In the genomic region with DNA sequence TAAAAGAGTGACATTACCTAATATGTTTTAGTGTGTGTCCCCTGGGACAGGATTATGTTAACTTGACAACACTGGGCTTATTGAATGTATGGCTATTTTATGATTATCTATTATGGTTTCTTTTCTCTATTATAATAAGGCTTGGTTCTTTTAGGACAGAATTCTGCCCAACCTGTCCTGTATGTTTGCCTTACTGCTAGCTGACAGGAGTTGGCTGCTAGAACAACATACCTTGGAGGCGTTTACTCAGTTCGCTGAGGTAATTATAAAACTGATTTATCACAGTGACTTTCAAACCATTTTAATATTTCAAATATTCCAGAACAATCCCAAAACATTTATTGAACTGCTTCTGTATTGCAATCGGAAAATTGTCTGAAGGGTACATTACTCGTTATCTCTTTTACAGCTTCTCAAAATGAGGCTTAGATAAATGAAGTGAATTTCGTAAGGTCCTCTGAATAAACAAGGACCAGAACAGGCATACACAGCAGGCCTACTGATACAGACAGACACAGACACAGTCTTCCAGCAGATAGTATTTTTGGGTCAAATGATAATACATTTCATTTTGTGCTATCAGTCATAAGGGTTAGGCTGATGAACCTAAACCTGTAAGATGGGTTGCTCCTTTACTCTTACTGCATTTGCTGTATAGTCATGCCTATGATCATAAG, we compare ENCODE assay signal across 24 cellular contexts. TPM values are rescaled to one million over a fixed set of nuclear protein-coding genes. Genes with fewer than 3 reads are reported as not detected.
DNase-seq lines count a peak whose midpoint lies in the region; ATAC-seq and TF ChIP-seq lines count a peak whose summit lies in the region.
"Had no signal": no experiment of that assay in that cellular context is flagged by ENCODE, and none has a peak within 500 bp of the region (broad histone marks: within the 10 kb centered on the region; RNA-seq: fewer than 3 reads in every experiment).

No MANE protein-coding gene starts in this region.

- no peak overlapping the region for H3K27ac ChIP-seq in mammary epithelial cell (ENCODE audit: insufficient read depth, low read depth, low read length)
- H3K27ac ChIP-seq: BLaER1, KMS-11 had no signal

- no peaks in the 10 kb centered on the region for H3K9me3 ChIP-seq in mammary epithelial cell (replicated peaks; ENCODE audit: insufficient read depth, low read length)
- H3K9me3 ChIP-seq: BLaER1 had no signal

- POLR2A ChIA-PET in MCF 10A (lab: Yijun Ruan, JAX), result interaction anchor here (1.0 kb wide), 1 partner anchor 34 kb away, joined by 4 read pairs; no protein-coding TSS in a partner anchor

- no peaks in the 10 kb centered on the region for H3K79me2 ChIP-seq in mammary epithelial cell (ENCODE audit: insufficient read depth, low read length)

- ATAC-seq in stimulated activated naive CD8-positive, alpha-beta T cell treated with anti-CD3 and anti-CD28 coated beads, Interleukin-15, Interleukin-2, amounts not matched to agents 100 U/mL and 50 U/mL, for 24 hours, result no peak

- H3K4me1 ChIP-seq in mammary epithelial cell (ENCODE audit: insufficient read depth, low read length), result no peaks in the 10 kb centered on the region
- H3K4me1 ChIP-seq: BLaER1 had no signal

- peaks cover 35% of the 10 kb centered on the region for H3K36me3 ChIP-seq in mammary epithelial cell (ENCODE audit: insufficient read depth, low read length)

- H3K4me3 ChIP-seq in mammary epithelial cell (replicated peaks in 1 of 3; ENCODE audit: insufficient read depth in 1 of 3, low read depth in 2 of 3, low read length in 3 of 3) (no peak overlapping the region), LNCaP clone FGC (ENCODE audit: low read depth, low read length) (no peak overlapping the region), epithelial cell of esophagus (ENCODE audit: low read length) (no peak overlapping the region)
- H3K4me3 ChIP-seq: BLaER1 had no signal

- H3K27ac Mint-ChIP-seq in MCF 10A (ENCODE audit: low read depth, unreplicated experiment), result peak overlapping the region; percentile 8
- H3K27ac Mint-ChIP-seq in type B pancreatic cell, result peak overlapping the region; percentile 18

- no peak overlapping the region for H3K9ac ChIP-seq in mammary epithelial cell (ENCODE audit: insufficient read depth, low read length)
- H3K9ac ChIP-seq: BLaER1, KMS-11 had no signal

- TF ChIP-seq CTCF in MCF 10A (IDR thresholded peaks at IDR 0.05; ENCODE audit: unreplicated experiment) (no peak), mammary epithelial cell (conservative IDR thresholded peaks at IDR 0.05 in 1 of 2, IDR thresholded peaks at IDR 0.05 in 1 of 2; ENCODE audit: extremely low read depth in 1 of 2, insufficient read depth in 1 of 2, low read depth in 1 of 2, low read length in 2 of 2) (no peak), LNCaP clone FGC (IDR thresholded peaks at IDR 0.05; ENCODE audit: control insufficient read depth, extremely low read depth, insufficient read depth) (no peak), epithelial cell of esophagus (IDR thresholded peaks at IDR 0.05; ENCODE audit: insufficient read depth, low read depth, low read length, missing control alignments) (no peak), type B pancreatic cell (conservative IDR thresholded peaks at IDR 0.05) (no peak)

- CTCF ChIA-PET in MCF 10A (lab: Yijun Ruan, JAX), result interaction anchor here (0.6 to 2.1 kb wide), 2 partner anchors 40 to 1540 kb away, joined by 5 to 7 read pairs; no protein-coding TSS in a partner anchor
- CTCF ChIA-PET in mammary epithelial cell (lab: Charles Lee; ENCODE audit: low non-redundant PET), result no interaction called here

- H3K4me1 Mint-ChIP-seq in MCF 10A (ENCODE audit: insufficient read depth, unreplicated experiment) (no peaks in the 10 kb centered on the region), type B pancreatic cell (ENCODE audit: unreplicated experiment) (no peaks in the 10 kb centered on the region)

- no peak overlapping the region for H3K4me2 ChIP-seq in mammary epithelial cell (ENCODE audit: insufficient read depth, low read depth, low read length)
- H3K4me2 ChIP-seq: BLaER1, KMS-11 had no signal

- no peak for DNase-seq in MCF 10A (ENCODE audit: unreplicated experiment)
- DNase-seq in mammary epithelial cell, result no peak
- DNase-seq in LNCaP clone FGC (ENCODE audit: low read depth), result peak; percentile 55
- DNase-seq in epithelial cell of esophagus (ENCODE audit: low read depth), result peak; percentile 11
- no peak for DNase-seq in type B pancreatic cell (ENCODE audit: extremely low spot score, unreplicated experiment)
- DNase-seq in activated gamma-delta T cell (lab: John Stamatoyannopoulos, UW), result no peak
- no peak for DNase-seq in stimulated activated naive CD8-positive, alpha-beta T cell treated with anti-CD3 and anti-CD28 coated beads, Interleukin-15, Interleukin-2, amounts not matched to agents 100 U/mL and 50 U/mL, for 24 hours
- DNase-seq in GDM1 (lab: John Stamatoyannopoulos, UW), result no peak
- DNase-seq: CD4-positive, CD25-positive, alpha-beta regulatory T cell; GOT3; HCEC 1CT; IMR-90; NCI-H1092; NCI-H1417 treated with DMSO at 0.1 percent for 48 hours; NCI-H187; NCI-H2081 treated with DMSO at 0.1 percent for 48 hours; NCI-H2171 treated with DMSO at 0.1 percent for 48 hours; NCI-H345; NCI-H510A treated with DMSO at 0.1 percent for 48 hours; NK-92 treated with Interleukin-12 subunit alpha and Interleukin-12 subunit beta, amount 100 ng/mL, for 24 hours; RPMI8226; SHP77 had no signal

- H3K36me3 Mint-ChIP-seq in MCF 10A (ENCODE audit: insufficient read depth, unreplicated experiment) (peaks cover 77% of the 10 kb centered on the region), type B pancreatic cell (peaks cover 32% of the 10 kb centered on the region)

- in situ Hi-C loops in mammary epithelial cell (cut with MboI; ENCODE audit: low sequenced_read_pairs in 2 of 2), result no loop called here

- 84% methylated on average over 5 of the region's 5 CpGs for WGBS in mammary epithelial cell (ENCODE audit: low coverage, missing lambda C conversion rate)

- intact Hi-C loops in MCF 10A (cut with micrococcal nuclease) (no loop called here), mammary epithelial cell (cut with micrococcal nuclease) (no loop called here)

- H4K20me1 ChIP-seq in mammary epithelial cell (ENCODE audit: insufficient read depth, low read length), result no peaks in the 10 kb centered on the region
- H4K20me1 ChIP-seq: BLaER1 had no signal

- dilution Hi-C loops in mammary epithelial cell (cut with HindIII; ENCODE audit: low sequenced_read_pairs), result no loop called here

- H3K27me3 ChIP-seq in mammary epithelial cell (ENCODE audit: insufficient read depth, low read length), result no peaks in the 10 kb centered on the region
- H3K27me3 ChIP-seq: BLaER1 had no signal

- no peak overlapping the region for H2AFZ ChIP-seq in mammary epithelial cell (ENCODE audit: low read depth, low read length)

- BruUV-seq in MCF 10A (replicated peaks; lab: Mats Ljungman, UMichigan) (no TSS peak), mammary epithelial cell (replicated peaks; lab: Mats Ljungman, UMichigan) (no TSS peak)

- H3K27me3 Mint-ChIP-seq in MCF 10A (ENCODE audit: insufficient read depth, unreplicated experiment), result no peaks in the 10 kb centered on the region
- H3K27me3 Mint-ChIP-seq in type B pancreatic cell, result no peaks in the 10 kb centered on the region
- H3K27me3 Mint-ChIP-seq: CD4-positive, CD25-positive, alpha-beta regulatory T cell had no signal

- H3K4me3 Mint-ChIP-seq in MCF 10A (ENCODE audit: unreplicated experiment) (no peak overlapping the region), type B pancreatic cell (no peak overlapping the region)

- H3K9me3 Mint-ChIP-seq in MCF 10A (ENCODE audit: unreplicated experiment) (no peaks in the 10 kb centered on the region), type B pancreatic cell (no peaks in the 10 kb centered on the region)

RNA-seq across cellular contexts. Expression of gene SCYL3, which starts 44.2 kb away (rescaled TPM):
- total RNA-seq in MCF 10A (2022) (7.4 and 9.3 TPM in 2 replicates), mammary epithelial cell (1 to 10 TPM; 4.8 to 9.5 TPM), type B pancreatic cell (ENCODE audit: low replicate concordance) (12.4 and 12.6 TPM in 2 replicates)
- 3.0 TPM for polyA plus RNA-seq in mammary epithelial cell
- polyA minus RNA-seq in mammary epithelial cell, result 5.3 TPM

RNA-seq across cellular contexts. Expression of gene METTL18, which starts 54.8 kb away (rescaled TPM):
- 2.8 and 4.1 TPM in 2 replicates for total RNA-seq in MCF 10A (2022)
- total RNA-seq in mammary epithelial cell, result 1 to 10 TPM; 4.3 to 6.0 TPM
- 2.6 TPM for polyA plus RNA-seq in mammary epithelial cell
- not detected for polyA minus RNA-seq in mammary epithelial cell
- 10.2 and 11.0 TPM in 2 replicates for total RNA-seq in type B pancreatic cell (ENCODE audit: low replicate concordance)

Comparison
In these comparisons a context has a peak if more than half of its experiments do, and no peak if none do; other contexts are left out.
1. DNase-seq: peak in LNCaP clone FGC (single experiment) and epithelial cell of esophagus (single experiment); none in MCF 10A (single experiment), mammary epithelial cell (single experiment), type B pancreatic cell (single experiment), activated gamma-delta T cell (single experiment), stimulated activated naive CD8-positive, alpha-beta T cell treated with anti-CD3 and anti-CD28 coated beads, Interleukin-15, Interleukin-2, amounts not matched to agents 100 U/mL and 50 U/mL, for 24 hours (single experiment) and GDM1 (single experiment).